9 cellular contexts compared by ENCODE assay signal in genomic region chr20:58691773-58692578, GRCh38. TPM values are rescaled to one million over a fixed set of nuclear protein-coding genes. Genes with fewer than 3 reads are reported as not detected.
DNase-seq lines count a peak whose midpoint lies in the region; ATAC-seq lines count a peak whose summit lies in the region.
"Had no signal": no experiment of that assay in that cellular context is flagged by ENCODE, and none has a peak within 500 bp of the region (broad histone marks: within the 10 kb centered on the region; RNA-seq: fewer than 3 reads in every experiment).

No MANE protein-coding gene starts in this region.

- H3K4me3 Mint-ChIP-seq in activated T-cell treated with anti-CD3 and anti-CD28 coated beads, Interleukin-2, amount 50 U/mL, for 4 hours, result peak overlapping the region; percentile 48

- peaks cover 1% of the 10 kb centered on the region for H3K36me3 Mint-ChIP-seq in activated T-cell treated with anti-CD3 and anti-CD28 coated beads, Interleukin-2, amount 50 U/mL, for 4 hours (ENCODE audit: insufficient read depth)

- H3K27me3 Mint-ChIP-seq in activated T-cell treated with anti-CD3 and anti-CD28 coated beads, Interleukin-2, amount 50 U/mL, for 4 hours (ENCODE audit: low read depth), result no peaks in the 10 kb centered on the region

- H3K9ac ChIP-seq in adipocyte (ENCODE audit: low read length), result peak overlapping the region; percentile 84
- peak overlapping the region; percentile 80 to 89 for H3K9ac ChIP-seq in stomach smooth muscle (ENCODE audit: low read length in 2 of 2)

- H3K9me3 ChIP-seq in adipocyte (ENCODE audit: control insufficient read depth, low read length) (no peaks in the 10 kb centered on the region), stomach smooth muscle (ENCODE audit: control insufficient read depth in 2 of 2, low read length in 2 of 2) (no peaks in the 10 kb centered on the region)
- H3K9me3 ChIP-seq: Caco-2 had no signal

- no peaks in the 10 kb centered on the region for H3K9me3 Mint-ChIP-seq in activated T-cell treated with anti-CD3 and anti-CD28 coated beads, Interleukin-2, amount 50 U/mL, for 4 hours

- H3K27ac ChIP-seq in stomach smooth muscle (ENCODE audit: low read length), result peak overlapping the region; percentile 89

- H3K4me1 Mint-ChIP-seq in activated T-cell treated with anti-CD3 and anti-CD28 coated beads, Interleukin-2, amount 50 U/mL, for 4 hours (ENCODE audit: low read depth), result peaks cover 13% of the 10 kb centered on the region

- DNase-seq in activated T-cell treated with anti-CD3 and anti-CD28 coated beads, Interleukin-2, amount 50 U/mL, for 4 hours, result no peak
- no peak for DNase-seq in activated T-cell treated with anti-CD3 and anti-CD28 coated beads for 4 hours
- DNase-seq in adipocyte (ENCODE audit: low read depth), result peak; percentile 21
- DNase-seq in iris pigment epithelial cell (ENCODE audit: low read depth), result peak; percentile 61
- DNase-seq in HT-29 (ENCODE audit: low spot score), result no peak
- no peak for DNase-seq in activated CD4-positive, CD25-positive, alpha-beta regulatory T cell treated with anti-CD3 and anti-CD28 coated beads, Interleukin-2, amount 50 U/mL, for 72 hours

- H3K27me3 ChIP-seq in adipocyte (replicated peaks; ENCODE audit: control insufficient read depth, insufficient read depth, low read length) (no peaks in the 10 kb centered on the region), stomach smooth muscle (ENCODE audit: control insufficient read depth in 1 of 2, insufficient read depth in 2 of 2, low read length in 2 of 2) (no peaks in the 10 kb centered on the region)

- H3K36me3 ChIP-seq in adipocyte (ENCODE audit: control insufficient read depth, insufficient read depth, low read length, severe bottlenecking) (peaks cover 20% of the 10 kb centered on the region), stomach smooth muscle (ENCODE audit: control insufficient read depth in 2 of 2, insufficient read depth in 2 of 2, low read length in 2 of 2) (peaks cover 16 to 19% of the 10 kb centered on the region in 2 donors)

- no peak overlapping the region for H3K4me3 ChIP-seq in adipocyte (ENCODE audit: low read length)
- H3K4me3 ChIP-seq in stomach smooth muscle (ENCODE audit: low read length in 2 of 2), result peak overlapping the region in 1 of 2 donors; percentile 49

- ATAC-seq in activated T-cell treated with anti-CD3 and anti-CD28 coated beads, Interleukin-2, amount 50 U/mL, for 4 hours, result no peak
- ATAC-seq in GM18867 (IDR thresholded peaks at IDR 0.05; ENCODE audit: unreplicated experiment), result no peak

- H3K4me1 ChIP-seq in adipocyte (ENCODE audit: control insufficient read depth, insufficient read depth, low read length), result peaks cover 38% of the 10 kb centered on the region
- peaks cover 40% of the 10 kb centered on the region for H3K4me1 ChIP-seq in stomach smooth muscle (ENCODE audit: control insufficient read depth, insufficient read depth, low read length)

RNA-seq across cellular contexts. Expression of gene NPEPL1, which starts 0.6 kb away (rescaled TPM):
- total RNA-seq in activated T-cell treated with anti-CD3 and anti-CD28 coated beads, Interleukin-2, amount 50 U/mL, for 4 hours, result 10 to 100 TPM; 11.5 to 17.2 (median 16.4) TPM
- total RNA-seq in HT-29 (2014; rRNA removed; shearing (Covaris generic)), result 21.3 and 21.6 TPM in 2 replicates

RNA-seq across cellular contexts. Expression of gene STX16, which starts 40.9 kb away (rescaled TPM):
- 10 to 100 TPM; 52.2 to 67.6 (median 55.4) TPM for total RNA-seq in activated T-cell treated with anti-CD3 and anti-CD28 coated beads, Interleukin-2, amount 50 U/mL, for 4 hours
- total RNA-seq in HT-29 (2014; rRNA removed; shearing (Covaris generic)), result 29.2 and 29.5 TPM in 2 replicates

Comparison
In these comparisons a context has a peak if more than half of its experiments do, and no peak if none do; other contexts are left out.
1. DNase-seq: peak in adipocyte (single experiment) and iris pigment epithelial cell (single experiment); none in activated T-cell treated with anti-CD3 and anti-CD28 coated beads, Interleukin-2, amount 50 U/mL, for 4 hours (single experiment), activated T-cell treated with anti-CD3 and anti-CD28 coated beads for 4 hours (single experiment), HT-29 (single experiment) and activated CD4-positive, CD25-positive, alpha-beta regulatory T cell treated with anti-CD3 and anti-CD28 coated beads, Interleukin-2, amount 50 U/mL, for 72 hours (single experiment).